In genomic region chr10:89644967-89645741, GRCh38 we compare ENCODE assay signal across 8 cellular contexts. TPM values are rescaled to one million over a fixed set of nuclear protein-coding genes. Genes with fewer than 3 reads are reported as not detected.
DNase-seq lines count a peak whose midpoint lies in the region; ATAC-seq and TF ChIP-seq lines count a peak whose summit lies in the region.

Gene PANK1, minus strand, starts transcription at chr10:89645242. Its CDS starts 351 bp downstream, at chr10:89644891.

- H3K36me3 Mint-ChIP-seq in activated T-cell treated with anti-CD3 and anti-CD28 coated beads, Interleukin-2, amount 50 U/mL, for 4 hours (ENCODE audit: insufficient read depth): no peaks in the 10 kb centered on the region
- no peaks in the 10 kb centered on the region for H3K36me3 Mint-ChIP-seq in stimulated activated effector memory CD8-positive, alpha-beta T cell treated with anti-CD3 and anti-CD28 coated beads, Interleukin-12 subunit alpha, Interleukin-12 subunit beta, amount 100 ng/mL, for 72 hours

- no peak for TF ChIP-seq CTCF in OCI-LY3 (IDR thresholded peaks at IDR 0.05; ENCODE audit: low read depth, low read length)

- peak within 1 kb of the TSS; percentile 86 for H3K9ac ChIP-seq in OCI-LY3 (ENCODE audit: low read length)

- H3K4me1 ChIP-seq in OCI-LY3 (ENCODE audit: low read length) (peaks cover 27% of the 10 kb centered on the region), muscle layer of duodenum (ENCODE audit: control insufficient read depth in 1 of 2, insufficient read depth in 2 of 2, low read length in 2 of 2) (peaks cover 4 to 7% of the 10 kb centered on the region in 2 donors)

- DNase-seq in DMS 273 treated with DMSO at 0.1 percent for 48 hours (lab: John Stamatoyannopoulos, UW): peak; percentile 72
- DNase-seq in HUDEP-2 (lab: John Stamatoyannopoulos, UW; ENCODE audit: unreplicated experiment in 76 of 76): peak in 59 of 76 experiments; percentile 4 to 76 (median 51)
- DNase-seq in activated T-cell treated with anti-CD3 and anti-CD28 coated beads, Interleukin-2, amount 50 U/mL, for 4 hours: peak; percentile 53
- peak; percentile 54 to 88 for DNase-seq in stimulated activated effector memory CD8-positive, alpha-beta T cell treated with anti-CD3 and anti-CD28 coated beads, Interleukin-12 subunit alpha, Interleukin-12 subunit beta, amount 100 ng/mL, for 72 hours (ENCODE audit: low spot score in 2 of 2)

- peak within 1 kb of the TSS; percentile 46 for H3K27ac Mint-ChIP-seq in stimulated activated effector memory CD8-positive, alpha-beta T cell treated with anti-CD3 and anti-CD28 coated beads, Interleukin-12 subunit alpha, Interleukin-12 subunit beta, amount 100 ng/mL, for 72 hours

- H3K9me3 Mint-ChIP-seq in activated T-cell treated with anti-CD3 and anti-CD28 coated beads, Interleukin-2, amount 50 U/mL, for 4 hours: no peaks in the 10 kb centered on the region
- no peaks in the 10 kb centered on the region for H3K9me3 Mint-ChIP-seq in stimulated activated effector memory CD8-positive, alpha-beta T cell treated with anti-CD3 and anti-CD28 coated beads, Interleukin-12 subunit alpha, Interleukin-12 subunit beta, amount 100 ng/mL, for 72 hours

- peak within 1 kb of the TSS; percentile 85 for H3K4me2 ChIP-seq in OCI-LY3 (ENCODE audit: low read length)

- H4K20me1 ChIP-seq in OCI-LY3 (ENCODE audit: insufficient read depth, low read length): peaks cover 15% of the 10 kb centered on the region

- H3K9me3 ChIP-seq in OCI-LY3 (ENCODE audit: insufficient read depth, low read length): peaks cover 3% of the 10 kb centered on the region; the same call in 1 of the 2 replicates
- no peaks in the 10 kb centered on the region for H3K9me3 ChIP-seq in muscle layer of duodenum (ENCODE audit: control insufficient read depth in 1 of 2, low read length in 2 of 2)

- peak; percentile 35 for ATAC-seq in GM21381 (IDR thresholded peaks at IDR 0.05; ENCODE audit: unreplicated experiment)
- ATAC-seq in activated T-cell treated with anti-CD3 and anti-CD28 coated beads, Interleukin-2, amount 50 U/mL, for 4 hours: peak; percentile 62 to 71
- peak; percentile 78 for ATAC-seq in esophagus mucosa
- peak; percentile 76 for ATAC-seq in stimulated activated effector memory CD8-positive, alpha-beta T cell treated with anti-CD3 and anti-CD28 coated beads, Interleukin-12 subunit alpha, Interleukin-12 subunit beta, amount 100 ng/mL, for 72 hours

- H3K36me3 ChIP-seq in OCI-LY3 (replicated peaks; ENCODE audit: low read depth, low read length) (no peaks in the 10 kb centered on the region), muscle layer of duodenum (ENCODE audit: control insufficient read depth in 1 of 2, insufficient read depth in 2 of 2, low read length in 2 of 2) (no peaks in the 10 kb centered on the region)

- peak within 1 kb of the TSS; percentile 97 for H2AFZ ChIP-seq in OCI-LY3 (ENCODE audit: low read depth, low read length)

- H3K27me3 Mint-ChIP-seq in activated T-cell treated with anti-CD3 and anti-CD28 coated beads, Interleukin-2, amount 50 U/mL, for 4 hours (ENCODE audit: low read depth): peaks cover 18% of the 10 kb centered on the region

- no peak within 1 kb of the TSS for H3K4me3 Mint-ChIP-seq in activated T-cell treated with anti-CD3 and anti-CD28 coated beads, Interleukin-2, amount 50 U/mL, for 4 hours
- H3K4me3 Mint-ChIP-seq in stimulated activated effector memory CD8-positive, alpha-beta T cell treated with anti-CD3 and anti-CD28 coated beads, Interleukin-12 subunit alpha, Interleukin-12 subunit beta, amount 100 ng/mL, for 72 hours: no peak within 1 kb of the TSS

- H3K27ac ChIP-seq in OCI-LY3 (ENCODE audit: low read length) (peak within 1 kb of the TSS; percentile 78), muscle layer of duodenum (ENCODE audit: low read length) (peak within 1 kb of the TSS; percentile 80)

- peak within 1 kb of the TSS; percentile 98 for H3K4me3 ChIP-seq in OCI-LY3 (ENCODE audit: low read length)
- peak within 1 kb of the TSS; percentile 88 to 90 for H3K4me3 ChIP-seq in muscle layer of duodenum (ENCODE audit: low read depth in 1 of 2, low read length in 2 of 2)

- H3K27me3 ChIP-seq in OCI-LY3 (ENCODE audit: low read depth, low read length) (no peaks in the 10 kb centered on the region), muscle layer of duodenum (ENCODE audit: low read depth, low read length) (no peaks in the 10 kb centered on the region)

- H3K4me1 Mint-ChIP-seq in activated T-cell treated with anti-CD3 and anti-CD28 coated beads, Interleukin-2, amount 50 U/mL, for 4 hours (ENCODE audit: low read depth): peaks cover 12% of the 10 kb centered on the region
- H3K4me1 Mint-ChIP-seq in stimulated activated effector memory CD8-positive, alpha-beta T cell treated with anti-CD3 and anti-CD28 coated beads, Interleukin-12 subunit alpha, Interleukin-12 subunit beta, amount 100 ng/mL, for 72 hours: peaks cover 8% of the 10 kb centered on the region

- H3K79me2 ChIP-seq in OCI-LY3 (ENCODE audit: low read length): peaks cover 41% of the 10 kb centered on the region

RNA-seq across cellular contexts. Expression of gene PANK1, which starts in this region (rescaled TPM):
- total RNA-seq in activated T-cell treated with anti-CD3 and anti-CD28 coated beads, Interleukin-2, amount 50 U/mL, for 4 hours: 1 to 10 TPM; 1.3 to 2.7 (median 2.1) TPM
- 5.7 TPM for total RNA-seq in esophagus mucosa

Comparison
In these comparisons a context has a peak if more than half of its experiments do, and no peak if none do; other contexts are left out.
1. Peak in every context shown above with its lines: DNase-seq, ATAC-seq, H3K4me3 ChIP-seq and H3K27ac ChIP-seq.